In the genomic region with DNA sequence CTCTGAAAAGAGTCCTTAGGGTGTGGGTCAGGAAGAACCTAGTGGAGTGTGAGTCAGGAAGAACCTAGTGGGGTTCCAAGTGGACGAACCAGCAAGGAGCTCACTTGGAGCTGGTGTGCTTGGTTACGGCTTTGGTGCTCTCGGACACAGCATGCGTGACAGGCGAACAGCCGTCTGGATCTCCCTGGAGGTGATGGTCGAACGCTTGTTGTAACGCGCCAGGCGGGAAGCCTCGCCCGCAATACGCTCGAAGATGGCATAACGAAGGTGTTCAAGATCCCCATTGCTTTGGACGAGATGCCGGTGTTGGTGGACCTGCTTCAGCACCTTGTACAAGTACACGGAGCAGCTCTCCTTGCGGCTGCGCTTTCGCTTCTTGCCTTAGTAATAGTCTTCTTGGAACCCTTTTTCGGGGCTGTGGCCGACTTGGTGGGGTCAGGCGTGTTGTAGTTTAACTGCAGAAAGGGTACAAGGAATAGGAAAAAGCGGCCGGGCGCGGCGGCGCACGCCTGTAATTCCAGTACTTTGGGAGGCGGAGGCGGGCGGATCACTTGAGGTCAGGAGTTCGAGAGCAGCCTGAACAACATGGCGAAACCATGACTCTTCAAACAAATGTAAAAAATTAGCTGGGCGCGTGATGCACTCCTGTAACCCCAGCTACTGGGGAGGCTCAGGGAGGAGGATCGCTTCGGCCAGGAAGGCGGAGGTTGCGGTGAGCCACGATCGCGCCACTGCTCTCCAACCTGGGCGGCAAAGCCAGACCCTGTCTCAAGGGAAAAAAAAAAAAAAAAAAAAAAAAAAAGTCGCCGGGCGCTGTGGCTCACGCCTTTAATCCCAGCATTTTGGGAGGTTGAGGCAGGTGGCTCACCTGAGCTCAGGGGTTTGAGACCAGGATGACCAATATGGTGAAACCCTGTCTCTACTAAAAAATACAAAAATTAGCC, we compare ENCODE assay signal across 1 cellular context.
TF ChIP-seq lines count a peak whose summit lies in the region.

No MANE protein-coding gene starts in this region.

TF ChIP-seq in H1, 55 proteins besides CTCF, POLR2A, EP300 and RAD21 (continued from another document):
- TF ChIP-seq ZNF274 (IDR thresholded peaks at IDR 0.05; ENCODE audit: borderline replicate concordance, extremely low read depth, low read length) (no peak), CEBPB (IDR thresholded peaks at IDR 0.05; ENCODE audit: low read depth, low read length) (no peak), GABPA (IDR thresholded peaks at IDR 0.05; ENCODE audit: borderline replicate concordance, insufficient read depth, low read length) (no peak), CTBP2 (IDR thresholded peaks at IDR 0.05; ENCODE audit: borderline replicate concordance, insufficient read depth, insufficient read length, low read length) (no peak), CHD2 (IDR thresholded peaks at IDR 0.05; ENCODE audit: low read length) (no peak), RFX5 (IDR thresholded peaks at IDR 0.05; ENCODE audit: borderline replicate concordance, low read depth, low read length) (no peak), SRF (IDR thresholded peaks at IDR 0.05; ENCODE audit: low read depth, low read length) (no peak), BCL11A (IDR thresholded peaks at IDR 0.05; ENCODE audit: low read depth in 2 of 2, low read length in 2 of 2) (no peak), NRF1 (IDR thresholded peaks at IDR 0.05; ENCODE audit: low read depth, low read length) (no peak), CBX8 (IDR thresholded peaks at IDR 0.05; ENCODE audit: borderline replicate concordance, low read depth, low read length) (no peak), RNF2 (IDR thresholded peaks at IDR 0.05; ENCODE audit: borderline replicate concordance, low read depth, low read length, missing control alignments, poor library complexity, severe bottlenecking) (no peak)
